10 cellular contexts compared by ENCODE assay signal in genomic region chr13:43374621-43375020, GRCh38.
DNase-seq lines count a peak whose midpoint lies in the region; ATAC-seq and TF ChIP-seq lines count a peak whose summit lies in the region.
"Had no signal": no experiment of that assay in that cellular context is flagged by ENCODE, and none has a peak within 500 bp of the region (broad histone marks: within the 10 kb centered on the region; RNA-seq: fewer than 3 reads in every experiment).

No MANE protein-coding gene starts in this region.

- H3K4me1 ChIP-seq in H9 (ENCODE audit: insufficient read depth, low read length), result no peaks in the 10 kb centered on the region
- no peaks in the 10 kb centered on the region for H3K4me1 ChIP-seq in OCI-LY7 (ENCODE audit: insufficient read depth, low read length, poor library complexity, severe bottlenecking)

- no TSS peak for BruUV-seq in OCI-LY7 (replicated peaks; lab: Mats Ljungman, UMichigan)

- H4K8ac ChIP-seq in H9 (replicated peaks; ENCODE audit: insufficient read length, low read depth, low read length), result no peak overlapping the region

- no peaks in the 10 kb centered on the region for H3K79me2 ChIP-seq in H9 (ENCODE audit: insufficient read depth, low read length)
- no peaks in the 10 kb centered on the region for H3K79me2 ChIP-seq in OCI-LY7 (ENCODE audit: insufficient read depth, low read depth, low read length)

- H3T11ph ChIP-seq in H9 (ENCODE audit: low read length), result no peak overlapping the region

- H3K79me1 ChIP-seq in H9 (ENCODE audit: insufficient read depth, low read depth, low read length, poor library complexity, severe bottlenecking), result no peaks in the 10 kb centered on the region

- H3K14ac ChIP-seq in H9 (ENCODE audit: insufficient read depth, low read length), result no peak overlapping the region

- H2AK5ac ChIP-seq in H9 (ENCODE audit: insufficient read length, low read length), result no peak overlapping the region

- no peaks in the 10 kb centered on the region; the same call in 1 of the 2 replicates for H3K27me3 Mint-ChIP-seq in H9 (ENCODE audit: low read depth)
- H3K27me3 Mint-ChIP-seq in activated CD8-positive, alpha-beta memory T cell treated with anti-CD3 and anti-CD28 coated beads, Interleukin-2, amount 10 ng/mL, durations not matched to agents 7 days and 5 days, result peaks cover 33% of the 10 kb centered on the region

- no peak overlapping the region for H2BK12ac ChIP-seq in H9 (ENCODE audit: insufficient read length, low read depth, low read length)

- H3K4me3 ChIP-seq in HFF-Myc (replicated peaks; ENCODE audit: low read depth, low read length), result no peak overlapping the region
- no peak overlapping the region for H3K4me3 ChIP-seq in fibroblast of the aortic adventitia (ENCODE audit: low read depth, low read length)
- H3K4me3 ChIP-seq in OCI-LY7 (ENCODE audit: low read depth, low read length, poor library complexity, severe bottlenecking), result no peak overlapping the region
- H3K4me3 ChIP-seq: GM23338 had no signal

- no peak overlapping the region for H3K9ac ChIP-seq in H9 (ENCODE audit: extremely low read depth, insufficient read length, low read length)

- no peaks in the 10 kb centered on the region for H4K20me1 ChIP-seq in H9 (ENCODE audit: control insufficient read depth, insufficient read depth, insufficient read length)
- H4K20me1 ChIP-seq in OCI-LY7 (ENCODE audit: insufficient read depth, low read length), result no peaks in the 10 kb centered on the region

- H2BK120ac ChIP-seq in H9 (ENCODE audit: low read depth, low read length, poor library complexity, severe bottlenecking), result no peak overlapping the region

- peaks cover 4 to 5% of the 10 kb centered on the region in 2 experiments; a peak in 3 of 4 replicates for H3K4me1 Mint-ChIP-seq in H9
- no peaks in the 10 kb centered on the region for H3K4me1 Mint-ChIP-seq in activated CD8-positive, alpha-beta memory T cell treated with anti-CD3 and anti-CD28 coated beads, Interleukin-2, amount 10 ng/mL, durations not matched to agents 7 days and 5 days

- WGBS in H9 (ENCODE audit: extremely low coverage, insufficient read length, low lambda C conversion rate), result no CpG with 5 or more reads among the region's 1 CpG

- H3K27ac Mint-ChIP-seq in H9, result no peak overlapping the region
- no peak overlapping the region for H3K27ac Mint-ChIP-seq in activated CD8-positive, alpha-beta memory T cell treated with anti-CD3 and anti-CD28 coated beads, Interleukin-2, amount 10 ng/mL, durations not matched to agents 7 days and 5 days
- H3K27ac Mint-ChIP-seq: GM23338 had no signal

- no peak overlapping the region for H2BK15ac ChIP-seq in H9 (ENCODE audit: low read depth, low read length)

- peaks cover 4 to 6% of the 10 kb centered on the region in 2 experiments for H3K9me3 Mint-ChIP-seq in H9
- peaks cover 2% of the 10 kb centered on the region for H3K9me3 Mint-ChIP-seq in activated CD8-positive, alpha-beta memory T cell treated with anti-CD3 and anti-CD28 coated beads, Interleukin-2, amount 10 ng/mL, durations not matched to agents 7 days and 5 days (ENCODE audit: low read depth)

- H3K4me2 ChIP-seq in H9 (ENCODE audit: insufficient read depth, insufficient read length, low read length) (no peak overlapping the region), OCI-LY7 (ENCODE audit: low read length) (no peak overlapping the region)
- H3K4me2 ChIP-seq: GM23338 had no signal

- H3K23ac ChIP-seq in H9 (ENCODE audit: insufficient read length, low read depth, low read length), result no peak overlapping the region

- no peak overlapping the region for H3K56ac ChIP-seq in H9 (ENCODE audit: insufficient read length, low read depth, low read length)

- H2BK5ac ChIP-seq in H9 (ENCODE audit: insufficient read length, low read length), result no peak overlapping the region

- H4K91ac ChIP-seq in H9 (ENCODE audit: insufficient read length, low read depth, low read length), result no peak overlapping the region

- H3K23me2 ChIP-seq in H9 (ENCODE audit: insufficient read length, low read depth, low read length, poor library complexity, severe bottlenecking), result no peaks in the 10 kb centered on the region

- H3K36me3 ChIP-seq in OCI-LY7 (ENCODE audit: insufficient read depth, low read length), result no peaks in the 10 kb centered on the region

- no peak for ATAC-seq in activated CD8-positive, alpha-beta memory T cell treated with anti-CD3 and anti-CD28 coated beads, Interleukin-2, amount 10 ng/mL, durations not matched to agents 7 days and 5 days
- ATAC-seq in GM18511 (IDR thresholded peaks at IDR 0.05; ENCODE audit: unreplicated experiment), result no peak
- ATAC-seq: GM23338 had no signal

- peak; percentile 83 for DNase-seq in AG08395 (ENCODE audit: low spot score)
- DNase-seq in HFF-Myc (ENCODE audit: extremely low read depth, low read depth), result peak; percentile 54
- DNase-seq in SKM-1 treated with dmso at 0.1 percent for 144 hours (lab: John Stamatoyannopoulos, UW; ENCODE audit: unreplicated experiment), result peak; percentile 61
- DNase-seq in fibroblast of the aortic adventitia (ENCODE audit: low read depth), result peak; percentile 74
- no peak for DNase-seq in H9
- DNase-seq in OCI-LY7 (ENCODE audit: low spot score), result no peak
- DNase-seq in activated CD8-positive, alpha-beta memory T cell treated with anti-CD3 and anti-CD28 coated beads, Interleukin-2, amount 10 ng/mL, durations not matched to agents 7 days and 5 days, result no peak
- DNase-seq: effector CD8-positive, alpha-beta T cell had no signal

- no peaks in the 10 kb centered on the region for H3K27me3 ChIP-seq in H9 (ENCODE audit: insufficient read depth, low read length)

- no peak overlapping the region for H3K4me3 Mint-ChIP-seq in H9
- no peak overlapping the region for H3K4me3 Mint-ChIP-seq in activated CD8-positive, alpha-beta memory T cell treated with anti-CD3 and anti-CD28 coated beads, Interleukin-2, amount 10 ng/mL, durations not matched to agents 7 days and 5 days
- H3K4me3 Mint-ChIP-seq: GM23338 had no signal

- no peak overlapping the region for H2BK20ac ChIP-seq in H9 (ENCODE audit: low read depth, low read length, poor library complexity, severe bottlenecking)

- H3K18ac ChIP-seq in H9 (ENCODE audit: insufficient read length, low read depth, low read length), result no peak overlapping the region

- TF ChIP-seq CTCF in HFF-Myc (IDR thresholded peaks at IDR 0.05; ENCODE audit: low read depth, low read length, missing control alignments) (no peak), fibroblast of the aortic adventitia (IDR thresholded peaks at IDR 0.05; ENCODE audit: insufficient read depth, low read length) (no peak), H9 (conservative IDR thresholded peaks at IDR 0.05) (no peak), OCI-LY7 (conservative IDR thresholded peaks at IDR 0.05; ENCODE audit: low read length) (no peak)

- intact Hi-C loops in OCI-LY7 (cut with micrococcal nuclease; ENCODE audit: unreplicated experiment), result no loop called here

- H3K27ac ChIP-seq in H9 (ENCODE audit: insufficient read length, low read depth, low read length), result no peak overlapping the region
- H3K27ac ChIP-seq in OCI-LY7 (ENCODE audit: low read depth, low read length, poor library complexity, severe bottlenecking), result no peak overlapping the region

- H3K4ac ChIP-seq in H9 (ENCODE audit: low read depth, low read length), result no peak overlapping the region

- H2AFZ ChIP-seq in H9 (ENCODE audit: low read length) (no peak overlapping the region), OCI-LY7 (ENCODE audit: low read length) (no peak overlapping the region)
- H2AFZ ChIP-seq: GM23338 had no signal

- CTCF ChIA-PET in OCI-LY7 (lab: Charles Lee; ENCODE audit: unreplicated experiment), result no interaction called here
- CTCF ChIA-PET in activated CD8-positive, alpha-beta memory T cell treated with anti-CD3 and anti-CD28 coated beads, Interleukin-2, amount 10 ng/mL, durations not matched to agents 7 days and 5 days (lab: Charles Lee), result no interaction called here

- no peak overlapping the region for H4K5ac ChIP-seq in H9 (ENCODE audit: insufficient read length, low read depth, low read length)

- peaks cover 0 to 4% (median 1%) of the 10 kb centered on the region in 3 experiments; a peak in 4 of 7 replicates for H3K36me3 Mint-ChIP-seq in H9 (ENCODE audit: insufficient read depth in 1 of 3, low read depth in 3 of 3)
- H3K36me3 Mint-ChIP-seq in activated CD8-positive, alpha-beta memory T cell treated with anti-CD3 and anti-CD28 coated beads, Interleukin-2, amount 10 ng/mL, durations not matched to agents 7 days and 5 days, result no peaks in the 10 kb centered on the region

- H3K9me2 ChIP-seq in OCI-LY7 (ENCODE audit: insufficient read depth, low read length), result no peaks in the 10 kb centered on the region

- no peaks in the 10 kb centered on the region for H3K9me3 ChIP-seq in H9 (ENCODE audit: control insufficient read depth, low read depth, low read length)
- no peaks in the 10 kb centered on the region for H3K9me3 ChIP-seq in OCI-LY7 (ENCODE audit: low read length)

- POLR2A ChIA-PET in OCI-LY7 (lab: Charles Lee), result no interaction called here

Comparison
In these comparisons a context has a peak if more than half of its experiments do, and no peak if none do; other contexts are left out.
1. DNase-seq: peak in AG08395 (single experiment), HFF-Myc (single experiment), SKM-1 treated with dmso at 0.1 percent for 144 hours (single experiment) and fibroblast of the aortic adventitia (single experiment); none in H9 (single experiment), OCI-LY7 (single experiment) and activated CD8-positive, alpha-beta memory T cell treated with anti-CD3 and anti-CD28 coated beads, Interleukin-2, amount 10 ng/mL, durations not matched to agents 7 days and 5 days (single experiment).